Comparison of ENCODE assay signal across 27 cellular contexts in genomic region chr3:118792191-118792590, GRCh38.
"Had no signal": no experiment of that assay in that cellular context is flagged by ENCODE, and none has a peak within 500 bp of the region (broad histone marks: within the 10 kb centered on the region; RNA-seq: fewer than 3 reads in every experiment).

No MANE protein-coding gene starts in this region.

- H3K9me3 Mint-ChIP-seq: activated naive CD4-positive, alpha-beta T cell treated with anti-CD3 and anti-CD28 coated beads, Interleukin-2, amount 50 U/mL, for 24 hours; WTC11 had no signal

- H3K36me3 ChIP-seq: breast epithelium, colonic mucosa, Peyer's patch, SJSA1 had no signal

- ATAC-seq: activated CD8-positive, alpha-beta T cell treated with anti-CD3 and anti-CD28 coated beads, Interleukin-2, amount 10 ng/mL, durations not matched to agents 7 days and 5 days; SK-N-SH treated with all-trans-retinoic acid at 6 μM for 48 hours; WTC11 had no signal

- H3K4me1 ChIP-seq: breast epithelium, colonic mucosa, Peyer's patch, SJSA1 had no signal

- H3K9me3 ChIP-seq: breast epithelium, colonic mucosa, Peyer's patch, SJSA1 had no signal

- DNase-seq: activated CD4-positive, alpha-beta T cell treated with anti-CD3 and anti-CD28 coated beads for 48 hours; activated CD4-positive, alpha-beta T cell treated with anti-CD3 and anti-CD28 coated beads, Interleukin-2, amount 50 U/mL, for 4 hours; activated CD4-positive, CD25-positive, alpha-beta regulatory T cell treated with anti-CD3 and anti-CD28 coated beads, Interleukin-2, amount 50 U/mL, for 72 hours; activated CD8-positive, alpha-beta memory T cell treated with anti-CD3 and anti-CD28 coated beads, Interleukin-2, amount 50 U/mL, for 48 hours; activated CD8-positive, alpha-beta T cell treated with anti-CD3 and anti-CD28 coated beads, Interleukin-2, amount 10 ng/mL, durations not matched to agents 7 days and 5 days; activated T-cell treated with anti-CD3 and anti-CD28 coated beads, Interleukin-2, amount 50 U/mL, for 1 hour; aorta; caudate nucleus; colonic mucosa; NCI-H1092; NCI-H1417 treated with DMSO at 0.1 percent for 48 hours; NCI-H1694; NCI-H2107; NCI-H2171 treated with DMSO at 0.1 percent for 48 hours; NCI-H345; NCI-H510A; NCI-H69; NK-92 treated with Interleukin-12 subunit alpha and Interleukin-12 subunit beta, amount 100 ng/mL, for 24 hours; Peyer's patch; SHP77; SW 1271 had no signal

- H3K27ac Mint-ChIP-seq: activated CD8-positive, alpha-beta T cell treated with anti-CD3 and anti-CD28 coated beads, Interleukin-2, amount 10 ng/mL, durations not matched to agents 7 days and 5 days; activated naive CD4-positive, alpha-beta T cell treated with anti-CD3 and anti-CD28 coated beads, Interleukin-2, amount 50 U/mL, for 24 hours; WTC11 had no signal

- H3K4me1 Mint-ChIP-seq: activated naive CD4-positive, alpha-beta T cell treated with anti-CD3 and anti-CD28 coated beads, Interleukin-2, amount 50 U/mL, for 24 hours had no signal

- H3K27me3 ChIP-seq: breast epithelium, colonic mucosa, Peyer's patch, SJSA1 had no signal

- H3K4me3 Mint-ChIP-seq: activated CD8-positive, alpha-beta T cell treated with anti-CD3 and anti-CD28 coated beads, Interleukin-2, amount 10 ng/mL, durations not matched to agents 7 days and 5 days; activated naive CD4-positive, alpha-beta T cell treated with anti-CD3 and anti-CD28 coated beads, Interleukin-2, amount 50 U/mL, for 24 hours; WTC11 had no signal

- H3K36me3 Mint-ChIP-seq: activated naive CD4-positive, alpha-beta T cell treated with anti-CD3 and anti-CD28 coated beads, Interleukin-2, amount 50 U/mL, for 24 hours; WTC11 had no signal

- H3K4me3 ChIP-seq: breast epithelium, colonic mucosa, Peyer's patch, SJSA1 had no signal

- H3K27ac ChIP-seq: breast epithelium, colonic mucosa, Peyer's patch, RWPE1, SJSA1 had no signal
